In the genomic region with DNA sequence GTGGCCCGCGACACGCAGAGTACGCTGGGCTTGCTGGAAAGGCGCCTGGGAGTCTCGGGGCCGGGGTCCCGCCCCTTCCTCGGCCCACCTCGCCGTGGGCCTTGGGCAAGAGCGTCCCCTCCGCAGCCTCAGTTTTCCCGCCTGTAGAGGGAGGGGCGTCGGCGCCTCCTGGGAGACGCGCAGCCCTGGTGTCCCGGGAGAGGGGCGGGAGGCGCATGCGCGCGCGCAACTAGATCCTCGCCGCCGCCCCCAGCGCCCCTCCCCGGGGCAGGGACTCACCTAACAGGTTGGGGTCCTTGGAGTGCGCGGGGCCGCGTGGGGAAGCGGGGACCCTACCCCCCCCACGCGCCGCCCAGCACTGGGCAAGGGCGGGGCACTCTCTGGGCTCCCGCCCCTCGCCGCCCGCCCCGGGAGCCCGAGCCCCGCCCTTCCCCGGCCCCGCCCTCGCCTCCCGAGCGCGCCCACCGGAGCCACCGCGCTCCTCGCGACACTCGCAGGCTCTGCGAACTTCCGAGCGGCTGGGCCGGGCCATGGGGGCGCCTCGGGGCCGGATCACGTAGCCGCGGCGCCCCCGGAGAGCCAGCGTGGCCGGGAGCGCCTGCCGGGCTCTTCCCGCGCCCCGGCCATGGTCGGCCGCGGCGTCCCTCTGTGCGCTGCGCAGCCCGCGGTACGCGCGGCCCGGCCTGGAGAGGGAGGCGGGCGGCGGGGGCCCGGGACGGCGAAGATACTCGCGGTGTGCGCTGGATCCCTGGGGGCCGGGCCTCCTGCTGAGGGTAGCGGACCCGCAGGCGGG, we compare ENCODE assay signal across 8 cellular contexts. TPM values are rescaled to one million over a fixed set of nuclear protein-coding genes. Genes with fewer than 3 reads are reported as not detected.
DNase-seq lines count a peak whose midpoint lies in the region; ATAC-seq and TF ChIP-seq lines count a peak whose summit lies in the region.

A gene (plus strand): TSS at position 490 of the 793 bp plus-strand sequence. CDS start 136 bp downstream, at position 626.

- H3K27me3 Mint-ChIP-seq in Caco-2 (ENCODE audit: insufficient read depth, unreplicated experiment): peaks cover 12% of the 10 kb centered on the region
- H3K27me3 Mint-ChIP-seq in activated naive CD8-positive, alpha-beta T cell treated with anti-CD3 and anti-CD28 coated beads, Interleukin-2, amount 50 U/mL, for 24 hours: peaks cover 31% of the 10 kb centered on the region

- peaks cover 15% of the 10 kb centered on the region for H3K4me1 ChIP-seq in Caco-2

- H3K9me3 Mint-ChIP-seq in Caco-2 (ENCODE audit: unreplicated experiment): no peaks in the 10 kb centered on the region
- no peaks in the 10 kb centered on the region for H3K9me3 Mint-ChIP-seq in activated naive CD8-positive, alpha-beta T cell treated with anti-CD3 and anti-CD28 coated beads, Interleukin-2, amount 50 U/mL, for 24 hours

- peak; percentile 21 for ATAC-seq in activated naive CD8-positive, alpha-beta T cell treated with anti-CD3 and anti-CD28 coated beads, Interleukin-2, amount 50 U/mL, for 24 hours

- intact Hi-C loops in Caco-2 (cut with micrococcal nuclease; ENCODE audit: unreplicated experiment): loop anchor here (2.0 kb wide), 1 partner anchor 233 kb away; no protein-coding TSS in a partner anchor

- H3K4me3 Mint-ChIP-seq in Caco-2 (ENCODE audit: unreplicated experiment): peak within 1 kb of the TSS; percentile 47
- H3K4me3 Mint-ChIP-seq in activated naive CD8-positive, alpha-beta T cell treated with anti-CD3 and anti-CD28 coated beads, Interleukin-2, amount 50 U/mL, for 24 hours: peak within 1 kb of the TSS; percentile 1

- H3K27me3 ChIP-seq in Caco-2 (replicated peaks; ENCODE audit: control insufficient read depth, insufficient read depth, low read length): peaks cover 5% of the 10 kb centered on the region; the same call in 1 of the 2 replicates

- POLR2A ChIA-PET in Caco-2 (lab: Charles Lee): no interaction called here

- no peaks in the 10 kb centered on the region for H3K36me3 ChIP-seq in Caco-2 (ENCODE audit: control insufficient read depth, insufficient read depth, low read length)

- no peaks in the 10 kb centered on the region for H3K4me1 Mint-ChIP-seq in Caco-2 (ENCODE audit: low read depth, unreplicated experiment)
- peaks cover 3% of the 10 kb centered on the region for H3K4me1 Mint-ChIP-seq in activated naive CD8-positive, alpha-beta T cell treated with anti-CD3 and anti-CD28 coated beads, Interleukin-2, amount 50 U/mL, for 24 hours

- CTCF ChIA-PET in Caco-2 (lab: Charles Lee): interaction anchor here (0.8 to 1.9 kb wide), 4 partner anchors 43 to 426 kb away, joined by 3 to 9 read pairs (median 4); no protein-coding TSS in a partner anchor

- no peak within 1 kb of the TSS for H3K27ac Mint-ChIP-seq in Caco-2 (ENCODE audit: unreplicated experiment)
- no peak within 1 kb of the TSS for H3K27ac Mint-ChIP-seq in activated naive CD8-positive, alpha-beta T cell treated with anti-CD3 and anti-CD28 coated beads, Interleukin-2, amount 50 U/mL, for 24 hours

- no TSS peak for BruUV-seq in Caco-2 (replicated peaks; lab: Mats Ljungman, UMichigan)

- peak within 1 kb of the TSS; percentile 53 for H3K4me3 ChIP-seq in Caco-2 (ENCODE audit: low read depth, low read length)

- TF ChIP-seq CTCF in Caco-2 (IDR thresholded peaks at IDR 0.05; ENCODE audit: insufficient read depth in 1 of 2, low read depth in 1 of 2, low read length in 1 of 2, severe bottlenecking in 1 of 2, unreplicated experiment in 1 of 2): no peak

- DNase-seq in Caco-2: peak; percentile 65 to 72
- DNase-seq in NCI-H2171 treated with DMSO at 0.1 percent for 48 hours (lab: John Stamatoyannopoulos, UW): peak; percentile 82
- peak; percentile 53 for DNase-seq in activated naive CD8-positive, alpha-beta T cell treated with anti-CD3 and anti-CD28 coated beads, Interleukin-2, amount 50 U/mL, for 24 hours
- DNase-seq in islet precursor cell: peak; percentile 86
- DNase-seq in stimulated activated CD8-positive, alpha-beta memory T cell treated with anti-CD3 and anti-CD28 coated beads, Interleukin-4, amount 100 ng/mL, for 48 hours: peak; percentile 65
- no peak for DNase-seq in pons (ENCODE audit: low spot score)
- no peak for DNase-seq in OCI-M1 (lab: John Stamatoyannopoulos, UW)
- no peak for DNase-seq in NOMO-1 (lab: John Stamatoyannopoulos, UW; ENCODE audit: unreplicated experiment in 2 of 2)

- H3K36me3 Mint-ChIP-seq in Caco-2 (ENCODE audit: insufficient read depth, unreplicated experiment): no peaks in the 10 kb centered on the region
- no peaks in the 10 kb centered on the region for H3K36me3 Mint-ChIP-seq in activated naive CD8-positive, alpha-beta T cell treated with anti-CD3 and anti-CD28 coated beads, Interleukin-2, amount 50 U/mL, for 24 hours (ENCODE audit: low read depth)

- H3K9me3 ChIP-seq in Caco-2: no peaks in the 10 kb centered on the region

RNA-seq across cellular contexts. Expression of the gene that starts here (rescaled TPM):
- total RNA-seq in Caco-2 (2022): 4.2 and 5.5 TPM in 2 replicates

Comparison
In these comparisons a context has a peak if more than half of its experiments do, and no peak if none do; other contexts are left out.
1. DNase-seq: peak in Caco-2 (2 of 2), NCI-H2171 treated with DMSO at 0.1 percent for 48 hours (single experiment), activated naive CD8-positive, alpha-beta T cell treated with anti-CD3 and anti-CD28 coated beads, Interleukin-2, amount 50 U/mL, for 24 hours (single experiment), islet precursor cell (single experiment) and stimulated activated CD8-positive, alpha-beta memory T cell treated with anti-CD3 and anti-CD28 coated beads, Interleukin-4, amount 100 ng/mL, for 48 hours (single experiment); none in pons (single experiment), OCI-M1 (single experiment) and NOMO-1 (0 of 2).